6 cellular contexts compared by ENCODE assay signal in genomic region chr1:194105381-194105780, GRCh38.
"Had no signal": no experiment of that assay in that cellular context is flagged by ENCODE, and none has a peak within 500 bp of the region (broad histone marks: within the 10 kb centered on the region; RNA-seq: fewer than 3 reads in every experiment).

No MANE protein-coding gene starts in this region.

- H3K27ac ChIP-seq: HL-60 had no signal

- ATAC-seq: GM23338 had no signal

- H3K9me3 Mint-ChIP-seq: GM23338, H9, IgD-negative memory B cell had no signal

- H3K36me3 Mint-ChIP-seq: IgD-negative memory B cell had no signal

- H3K4me1 Mint-ChIP-seq: GM23338, H9, IgD-negative memory B cell had no signal

- H2AFZ ChIP-seq: GM23338 had no signal

- H3K27me3 Mint-ChIP-seq: IgD-negative memory B cell had no signal

- H3K4me3 Mint-ChIP-seq: GM23338, H9, IgD-negative memory B cell had no signal

- DNase-seq: H9, HCEC 1CT, KBM-7 had no signal

- H3K4me3 ChIP-seq: GM23338 had no signal

- H3K27ac Mint-ChIP-seq: GM23338, H9, IgD-negative memory B cell had no signal

- H3K4me2 ChIP-seq: GM23338 had no signal
